1 cellular context compared by ENCODE assay signal in the genomic region with DNA sequence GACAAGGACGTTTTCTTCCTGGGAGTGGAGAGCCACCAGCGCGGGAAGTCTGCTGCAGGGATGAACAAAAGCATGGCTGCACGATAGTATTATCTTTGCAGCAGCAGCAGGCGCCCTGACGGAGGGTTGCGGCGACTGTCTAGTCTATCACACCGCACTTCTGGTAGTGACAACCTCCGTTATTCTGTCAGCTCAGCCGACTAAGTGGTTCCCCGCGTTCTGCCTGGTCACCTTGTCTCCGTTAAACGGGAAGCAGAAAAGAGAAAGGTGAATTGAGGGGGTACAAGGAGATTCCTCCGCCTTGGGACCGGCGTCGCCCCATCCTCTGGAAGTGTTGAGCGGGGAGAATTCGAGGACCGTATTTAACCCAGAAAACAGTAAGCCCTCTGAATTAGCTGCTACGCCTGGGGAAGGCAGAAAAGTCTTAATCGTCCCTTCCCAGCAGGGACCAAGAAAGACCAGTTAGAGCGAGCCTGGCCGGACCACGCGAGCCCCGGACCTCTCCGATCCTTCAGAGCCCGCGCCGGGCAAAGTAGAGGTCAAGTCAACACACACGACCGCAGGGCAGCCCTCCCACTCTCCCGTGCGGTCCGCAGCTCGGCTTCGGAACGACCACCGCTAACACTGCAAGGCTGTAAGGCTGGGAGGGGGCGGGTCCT.
A peak's percentile ranks its signal among the peaks of the same experiment; 100 is the strongest.
TF ChIP-seq lines count a peak whose summit lies in the region.

No MANE protein-coding gene starts in this region.

TF ChIP-seq in K562, 482 proteins besides CTCF, POLR2A, EP300 and RAD21 (continued from another document and continues in another):
- TF ChIP-seq FOXJ2 (tag; IDR thresholded peaks at IDR 0.05) (no peak), YY1 (IDR thresholded peaks at IDR 0.05; ENCODE audit: borderline replicate concordance in 1 of 3, control insufficient read depth in 1 of 3, extremely low read depth in 1 of 3, insufficient read depth in 3 of 3, insufficient read length in 1 of 3, insufficient replicate concordance in 2 of 3, low read depth in 1 of 3, low read length in 2 of 3) (peak in 2 of 3 experiments; percentile 25 to 77), ZBTB5 (IDR thresholded peaks at IDR 0.05) (no peak), BDP1 (IDR thresholded peaks at IDR 0.05; ENCODE audit: insufficient read depth, insufficient read length) (no peak), RFX1 (IDR thresholded peaks at IDR 0.05) (no peak), SOX6 (IDR thresholded peaks at IDR 0.05) (peak; percentile 79), BCOR (IDR thresholded peaks at IDR 0.05) (peak; percentile 72), SP2 (IDR thresholded peaks at IDR 0.05; ENCODE audit: extremely low read depth, low read depth, low read length, poor library complexity, severe bottlenecking) (no peak), HEY1 (CRISPR knock-in tag; IDR thresholded peaks at IDR 0.05; ENCODE audit: borderline replicate concordance) (no peak), ZNF707 (CRISPR knock-in tag; conservative IDR thresholded peaks at IDR 0.05) (peak; percentile 68; the same call in 1 of the 2 replicates), HMBOX1 (IDR thresholded peaks at IDR 0.05) (peak; percentile 88), MTA3 (IDR thresholded peaks at IDR 0.05; ENCODE audit: borderline replicate concordance) (no peak), ZNF668 (CRISPR knock-in tag; IDR thresholded peaks at IDR 0.05) (no peak), GATAD2A (IDR thresholded peaks at IDR 0.05) (no peak), E2F5 (CRISPR knock-in tag; IDR thresholded peaks at IDR 0.05) (no peak), FOXK1 (CRISPR knock-in tag; IDR thresholded peaks at IDR 0.05; ENCODE audit: borderline replicate concordance) (no peak), ZBTB1 (CRISPR knock-in tag; IDR thresholded peaks at IDR 0.05; ENCODE audit: borderline replicate concordance, low read depth) (no peak; the same call in 1 of the 2 replicates), POU5F1 (IDR thresholded peaks at IDR 0.05; ENCODE audit: borderline replicate concordance, low read depth, low read length, partially characterized antibody) (no peak), PML (IDR thresholded peaks at IDR 0.05; ENCODE audit: low read length) (peak; percentile 61), EP400 (IDR thresholded peaks at IDR 0.05) (peak; percentile 34; the same call in 1 of the 2 replicates), PHF21A (IDR thresholded peaks at IDR 0.05; ENCODE audit: borderline replicate concordance, low read depth) (no peak), ZNF140 (CRISPR knock-in tag; IDR thresholded peaks at IDR 0.05) (no peak), NFXL1 (CRISPR knock-in tag; IDR thresholded peaks at IDR 0.05) (no peak), HDAC3 (IDR thresholded peaks at IDR 0.05; ENCODE audit: borderline replicate concordance, partially characterized antibody) (no peak), ZNF780A (CRISPR knock-in tag; IDR thresholded peaks at IDR 0.05) (no peak), DIDO1 (tag; IDR thresholded peaks at IDR 0.05; ENCODE audit: low read depth) (no peak), TRIM28 (IDR thresholded peaks at IDR 0.05) (no peak), ELK3 (CRISPR knock-in tag; IDR thresholded peaks at IDR 0.05) (no peak), POLR2B (IDR thresholded peaks at IDR 0.05; ENCODE audit: low read depth, partially characterized antibody) (no peak), KDM1A (IDR thresholded peaks at IDR 0.05) (no peak; a peak in 1 of 4 replicates), POLR3G (IDR thresholded peaks at IDR 0.05; ENCODE audit: extremely low read depth, insufficient read length, insufficient replicate concordance) (no peak), TBP (optimal IDR thresholded peaks at IDR 0.05; ENCODE audit: low read depth, low read length) (no peak), SMC3 (conservative IDR thresholded peaks at IDR 0.05; ENCODE audit: insufficient read depth, low read depth, low read length) (no peak), ZNF384 (IDR thresholded peaks at IDR 0.05; ENCODE audit: low read depth, low read length) (no peak), ZFPM2 (CRISPR knock-in tag; IDR thresholded peaks at IDR 0.05) (no peak), CBX2 (IDR thresholded peaks at IDR 0.05; ENCODE audit: insufficient read depth, low read length, poor library complexity, severe bottlenecking) (no peak), FOXP4 (CRISPR knock-in tag; IDR thresholded peaks at IDR 0.05; ENCODE audit: borderline replicate concordance) (no peak), PTBP1 (IDR thresholded peaks at IDR 0.05; ENCODE audit: low read depth, low read length) (no peak), LCOR (CRISPR knock-in tag; IDR thresholded peaks at IDR 0.05) (no peak), U2AF2 (optimal IDR thresholded peaks at IDR 0.05; ENCODE audit: low read depth, low read length) (no peak), CBX5 (IDR thresholded peaks at IDR 0.05; ENCODE audit: borderline replicate concordance, low read depth) (no peak)
- TF ChIP-seq, protein P1, sequence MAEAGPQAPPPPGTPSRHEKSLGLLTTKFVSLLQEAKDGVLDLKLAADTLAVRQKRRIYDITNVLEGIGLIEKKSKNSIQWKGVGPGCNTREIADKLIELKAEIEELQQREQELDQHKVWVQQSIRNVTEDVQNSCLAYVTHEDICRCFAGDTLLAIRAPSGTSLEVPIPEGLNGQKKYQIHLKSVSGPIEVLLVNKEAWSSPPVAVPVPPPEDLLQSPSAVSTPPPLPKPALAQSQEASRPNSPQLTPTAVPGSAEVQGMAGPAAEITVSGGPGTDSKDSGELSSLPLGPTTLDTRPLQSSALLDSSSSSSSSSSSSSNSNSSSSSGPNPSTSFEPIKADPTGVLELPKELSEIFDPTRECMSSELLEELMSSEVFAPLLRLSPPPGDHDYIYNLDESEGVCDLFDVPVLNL (CRISPR knock-in tag; IDR thresholded peaks at IDR 0.05; ENCODE audit: low read depth), result no peak
- TF ChIP-seq, protein P2, sequence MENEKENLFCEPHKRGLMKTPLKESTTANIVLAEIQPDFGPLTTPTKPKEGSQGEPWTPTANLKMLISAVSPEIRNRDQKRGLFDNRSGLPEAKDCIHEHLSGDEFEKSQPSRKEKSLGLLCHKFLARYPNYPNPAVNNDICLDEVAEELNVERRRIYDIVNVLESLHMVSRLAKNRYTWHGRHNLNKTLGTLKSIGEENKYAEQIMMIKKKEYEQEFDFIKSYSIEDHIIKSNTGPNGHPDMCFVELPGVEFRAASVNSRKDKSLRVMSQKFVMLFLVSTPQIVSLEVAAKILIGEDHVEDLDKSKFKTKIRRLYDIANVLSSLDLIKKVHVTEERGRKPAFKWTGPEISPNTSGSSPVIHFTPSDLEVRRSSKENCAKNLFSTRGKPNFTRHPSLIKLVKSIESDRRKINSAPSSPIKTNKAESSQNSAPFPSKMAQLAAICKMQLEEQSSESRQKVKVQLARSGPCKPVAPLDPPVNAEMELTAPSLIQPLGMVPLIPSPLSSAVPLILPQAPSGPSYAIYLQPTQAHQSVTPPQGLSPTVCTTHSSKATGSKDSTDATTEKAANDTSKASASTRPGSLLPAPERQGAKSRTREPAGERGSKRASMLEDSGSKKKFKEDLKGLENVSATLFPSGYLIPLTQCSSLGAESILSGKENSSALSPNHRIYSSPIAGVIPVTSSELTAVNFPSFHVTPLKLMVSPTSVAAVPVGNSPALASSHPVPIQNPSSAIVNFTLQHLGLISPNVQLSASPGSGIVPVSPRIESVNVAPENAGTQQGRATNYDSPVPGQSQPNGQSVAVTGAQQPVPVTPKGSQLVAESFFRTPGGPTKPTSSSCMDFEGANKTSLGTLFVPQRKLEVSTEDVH (IDR thresholded peaks at IDR 0.05; ENCODE audit: low read depth, partially characterized antibody), result peak; percentile 42
- TF ChIP-seq, protein P3, sequence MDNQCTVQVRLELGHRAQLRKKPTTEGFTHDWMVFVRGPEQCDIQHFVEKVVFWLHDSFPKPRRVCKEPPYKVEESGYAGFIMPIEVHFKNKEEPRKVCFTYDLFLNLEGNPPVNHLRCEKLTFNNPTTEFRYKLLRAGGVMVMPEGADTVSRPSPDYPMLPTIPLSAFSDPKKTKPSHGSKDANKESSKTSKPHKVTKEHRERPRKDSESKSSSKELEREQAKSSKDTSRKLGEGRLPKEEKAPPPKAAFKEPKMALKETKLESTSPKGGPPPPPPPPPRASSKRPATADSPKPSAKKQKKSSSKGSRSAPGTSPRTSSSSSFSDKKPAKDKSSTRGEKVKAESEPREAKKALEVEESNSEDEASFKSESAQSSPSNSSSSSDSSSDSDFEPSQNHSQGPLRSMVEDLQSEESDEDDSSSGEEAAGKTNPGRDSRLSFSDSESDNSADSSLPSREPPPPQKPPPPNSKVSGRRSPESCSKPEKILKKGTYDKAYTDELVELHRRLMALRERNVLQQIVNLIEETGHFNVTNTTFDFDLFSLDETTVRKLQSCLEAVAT (IDR thresholded peaks at IDR 0.05), result 0 out of 4 replicates have a peak, but pooled peaks of 1 of the 2 experiments have one; percentile 57
- TF ChIP-seq, protein P4, sequence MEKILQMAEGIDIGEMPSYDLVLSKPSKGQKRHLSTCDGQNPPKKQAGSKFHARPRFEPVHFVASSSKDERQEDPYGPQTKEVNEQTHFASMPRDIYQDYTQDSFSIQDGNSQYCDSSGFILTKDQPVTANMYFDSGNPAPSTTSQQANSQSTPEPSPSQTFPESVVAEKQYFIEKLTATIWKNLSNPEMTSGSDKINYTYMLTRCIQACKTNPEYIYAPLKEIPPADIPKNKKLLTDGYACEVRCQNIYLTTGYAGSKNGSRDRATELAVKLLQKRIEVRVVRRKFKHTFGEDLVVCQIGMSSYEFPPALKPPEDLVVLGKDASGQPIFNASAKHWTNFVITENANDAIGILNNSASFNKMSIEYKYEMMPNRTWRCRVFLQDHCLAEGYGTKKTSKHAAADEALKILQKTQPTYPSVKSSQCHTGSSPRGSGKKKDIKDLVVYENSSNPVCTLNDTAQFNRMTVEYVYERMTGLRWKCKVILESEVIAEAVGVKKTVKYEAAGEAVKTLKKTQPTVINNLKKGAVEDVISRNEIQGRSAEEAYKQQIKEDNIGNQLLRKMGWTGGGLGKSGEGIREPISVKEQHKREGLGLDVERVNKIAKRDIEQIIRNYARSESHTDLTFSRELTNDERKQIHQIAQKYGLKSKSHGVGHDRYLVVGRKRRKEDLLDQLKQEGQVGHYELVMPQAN (IDR thresholded peaks at IDR 0.05; ENCODE audit: borderline replicate concordance), result no peak
